Comparison of ENCODE assay signal across 8 cellular contexts in genomic region chr19:18995804-18996241, GRCh38. TPM values are rescaled to one million over a fixed set of nuclear protein-coding genes. Genes with fewer than 3 reads are reported as not detected.
DNase-seq lines count a peak whose midpoint lies in the region; ATAC-seq and TF ChIP-seq lines count a peak whose summit lies in the region.

No MANE protein-coding gene starts in this region.

- H3K4me3 ChIP-seq in right atrium auricular region, result no peak overlapping the region

- H3K9me3 ChIP-seq in right atrium auricular region, result no peaks in the 10 kb centered on the region

- H3K27me3 Mint-ChIP-seq in activated CD4-positive, alpha-beta memory T cell treated with anti-CD3 and anti-CD28 coated beads for 36 hours, result no peaks in the 10 kb centered on the region

- no peaks in the 10 kb centered on the region for H3K9me3 Mint-ChIP-seq in activated CD4-positive, alpha-beta memory T cell treated with anti-CD3 and anti-CD28 coated beads for 36 hours

- CTCF ChIA-PET in activated CD4-positive, alpha-beta memory T cell treated with anti-CD3 and anti-CD28 coated beads for 36 hours (lab: Charles Lee), result interaction anchor here (1.0 kb wide), 1 partner anchor 120 kb away, joined by 3 read pairs; no protein-coding TSS in a partner anchor

- H3K4me1 Mint-ChIP-seq in activated CD4-positive, alpha-beta memory T cell treated with anti-CD3 and anti-CD28 coated beads for 36 hours (ENCODE audit: low read depth), result peaks cover 16% of the 10 kb centered on the region

- POLR2A ChIA-PET in activated CD4-positive, alpha-beta memory T cell treated with anti-CD3 and anti-CD28 coated beads for 36 hours (lab: Charles Lee), result no interaction called here

- peaks cover 57% of the 10 kb centered on the region for H3K36me3 ChIP-seq in right atrium auricular region

- no peak overlapping the region for H3K4me3 Mint-ChIP-seq in activated CD4-positive, alpha-beta memory T cell treated with anti-CD3 and anti-CD28 coated beads for 36 hours

- no peaks in the 10 kb centered on the region for H3K27me3 ChIP-seq in right atrium auricular region

- DNase-seq in Right ventricle myocardium superior (peak; percentile 71), right atrium auricular region (ENCODE audit: low spot score) (no peak), NCI-H1694 (lab: John Stamatoyannopoulos, UW) (peak; percentile 71), glomerular visceral epithelial cell (ENCODE audit: extremely low spot score) (peak; percentile 72), posterior vena cava (ENCODE audit: low spot score) (peak; percentile 86), DMS79 (lab: John Stamatoyannopoulos, UW) (no peak)
- peak; percentile 27 for DNase-seq in activated CD4-positive, alpha-beta memory T cell treated with anti-CD3 and anti-CD28 coated beads for 36 hours
- DNase-seq in effector CD4-positive, alpha-beta T cell, result no peak

- peak; percentile 61 for ATAC-seq in Right ventricle myocardium superior (ENCODE audit: poor library complexity)

- intact Hi-C loops in Right ventricle myocardium superior (cut with DNase I), result no loop called here
- intact Hi-C loops in activated CD4-positive, alpha-beta memory T cell treated with anti-CD3 and anti-CD28 coated beads for 36 hours (cut with micrococcal nuclease), result no loop called here
- intact Hi-C loops in posterior vena cava (cut with DNase I), result no loop called here

- peak in 1 of 2 donors; percentile 39 for TF ChIP-seq CTCF in right atrium auricular region (IDR thresholded peaks at IDR 0.05)

- H3K27ac ChIP-seq in right atrium auricular region, result no peak overlapping the region

- no peak overlapping the region for H3K27ac Mint-ChIP-seq in activated CD4-positive, alpha-beta memory T cell treated with anti-CD3 and anti-CD28 coated beads for 36 hours

- no peaks in the 10 kb centered on the region for H3K4me1 ChIP-seq in right atrium auricular region

- H3K36me3 Mint-ChIP-seq in activated CD4-positive, alpha-beta memory T cell treated with anti-CD3 and anti-CD28 coated beads for 36 hours, result peaks cover 30% of the 10 kb centered on the region

RNA-seq across cellular contexts. Expression of gene SUGP2, which starts 37.5 kb away (rescaled TPM):
- total RNA-seq in Right ventricle myocardium superior (58.8 TPM), right atrium auricular region (10 to 100 TPM; 25.4 to 36.1 TPM), posterior vena cava (10 to 100 TPM; 50.4 to 51.1 TPM)
- 100 to 1,000 TPM in 1 of 2 experiments, 10 to 100 TPM in 1; 98.1 to 102 TPM for total RNA-seq in activated CD4-positive, alpha-beta memory T cell treated with anti-CD3 and anti-CD28 coated beads for 36 hours

RNA-seq across cellular contexts. Expression of gene ARMC6, which starts 37.6 kb away (rescaled TPM):
- total RNA-seq in Right ventricle myocardium superior (15.1 TPM), right atrium auricular region (10 to 100 TPM; 13.7 to 14.4 TPM), posterior vena cava (10 to 100 TPM; 12.6 to 19.3 TPM)
- total RNA-seq in activated CD4-positive, alpha-beta memory T cell treated with anti-CD3 and anti-CD28 coated beads for 36 hours, result 10 to 100 TPM; 24.4 to 26.2 TPM

RNA-seq across cellular contexts. Expression of gene HOMER3, which starts 54.8 kb away (rescaled TPM):
- total RNA-seq in Right ventricle myocardium superior, result 9.9 TPM
- 10 to 100 TPM; 13.6 to 39.8 TPM for total RNA-seq in right atrium auricular region
- 1 to 10 TPM in 1 of 2 experiments, under 1 TPM in 1; 0.77 to 1.2 TPM for total RNA-seq in activated CD4-positive, alpha-beta memory T cell treated with anti-CD3 and anti-CD28 coated beads for 36 hours
- total RNA-seq in posterior vena cava, result 10 to 100 TPM; 28.8 to 37.0 TPM

Comparison
In these comparisons a context has a peak if more than half of its experiments do, and no peak if none do; other contexts are left out.
1. DNase-seq: peak in Right ventricle myocardium superior (single experiment), NCI-H1694 (single experiment), activated CD4-positive, alpha-beta memory T cell treated with anti-CD3 and anti-CD28 coated beads for 36 hours (single experiment), glomerular visceral epithelial cell (single experiment) and posterior vena cava (single experiment); none in right atrium auricular region (single experiment), effector CD4-positive, alpha-beta T cell (single experiment) and DMS79 (single experiment).